13 cellular contexts compared by ENCODE assay signal in the genomic region with DNA sequence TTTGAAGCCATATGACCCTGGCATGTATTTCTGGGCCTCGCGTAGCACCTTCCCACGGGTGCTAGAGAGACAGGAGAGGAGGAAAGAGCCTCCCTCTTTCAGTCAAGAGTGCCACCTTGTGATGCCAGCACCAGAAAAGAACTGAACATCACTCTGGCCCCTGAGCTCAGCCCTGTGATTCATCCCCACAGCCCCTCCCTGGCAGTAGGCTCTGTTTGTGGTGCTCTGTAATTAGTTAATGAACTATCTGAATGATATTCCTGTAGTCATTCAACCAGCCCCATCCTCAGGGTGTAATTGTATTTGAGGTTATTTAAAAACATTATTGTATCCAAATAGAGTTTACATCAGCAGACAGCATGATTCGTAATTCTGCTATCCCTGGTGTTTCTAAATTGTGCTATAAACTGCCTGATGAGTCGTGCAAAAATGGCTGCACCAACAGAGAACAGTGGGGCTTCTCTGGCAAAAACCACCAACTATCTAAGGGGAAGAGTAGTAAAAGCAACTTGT. TPM values are rescaled to one million over a fixed set of nuclear protein-coding genes. Genes with fewer than 3 reads are reported as not detected.
A peak's percentile ranks its signal among the peaks of the same experiment; 100 is the strongest.
DNase-seq lines count a peak whose midpoint lies in the region; ATAC-seq and TF ChIP-seq lines count a peak whose summit lies in the region.
"Had no signal": no experiment of that assay in that cellular context is flagged by ENCODE, and none has a peak within 500 bp of the region (broad histone marks: within the 10 kb centered on the region; RNA-seq: fewer than 3 reads in every experiment).

No MANE protein-coding gene starts in this region.

- peaks cover 0 to 9% (median 3%) of the 10 kb centered on the region in 4 donors for H3K4me1 ChIP-seq in tibial artery

- ATAC-seq in GM18517 (IDR thresholded peaks at IDR 0.05; ENCODE audit: unreplicated experiment): no peak
- ATAC-seq: left colon, T-helper 17 cell had no signal

- TF ChIP-seq CTCF in fibroblast of the aortic adventitia (IDR thresholded peaks at IDR 0.05; ENCODE audit: insufficient read depth, low read length) (no peak), tibial artery (IDR thresholded peaks at IDR 0.05) (no peak)

- H3K4me3 ChIP-seq in SK-N-MC: peak overlapping the region; percentile 59
- H3K4me3 ChIP-seq in fibroblast of the aortic adventitia (ENCODE audit: low read depth, low read length): no peak overlapping the region
- H3K4me3 ChIP-seq in tibial artery: no peak overlapping the region
- H3K4me3 ChIP-seq: vagina had no signal

- H3K27ac ChIP-seq in SK-N-MC (peak overlapping the region; percentile 70; the same call in 1 of the 2 replicates), tibial artery (no peak overlapping the region)
- H3K27ac ChIP-seq: vagina had no signal

- peak; percentile 18 for DNase-seq in stimulated activated CD4-positive, alpha-beta T cell treated with anti-CD3 and anti-CD28 coated beads, Interleukin-1b, Interleukin-23, amount 100 ng/mL, for 48 hours
- DNase-seq in stimulated activated CD4-positive, alpha-beta T cell treated with anti-CD3 and anti-CD28 coated beads, Interleukin-2, amount 100 ng/mL, for 48 hours: no peak
- no peak for DNase-seq in SK-N-MC (ENCODE audit: low read depth, low spot score)
- DNase-seq in fibroblast of the aortic adventitia (ENCODE audit: low read depth): peak; percentile 62
- no peak for DNase-seq in NCI-H2107 (lab: John Stamatoyannopoulos, UW)
- DNase-seq in tibial artery: no peak
- no peak for DNase-seq in effector CD4-positive, alpha-beta T cell
- DNase-seq: activated CD4-positive, alpha-beta T cell treated with anti-CD3 and anti-CD28 coated beads, Interleukin-2, amount 50 U/mL, for 48 hours; left colon; NCI-H1930; T-helper 17 cell had no signal

- H3K9me3 ChIP-seq in SK-N-MC (ENCODE audit: low read depth, low read length) (no peaks in the 10 kb centered on the region), tibial artery (no peaks in the 10 kb centered on the region)
- H3K9me3 ChIP-seq: vagina had no signal

- no peaks in the 10 kb centered on the region for H3K36me3 ChIP-seq in SK-N-MC (ENCODE audit: insufficient read depth, low read length)
- no peaks in the 10 kb centered on the region for H3K36me3 ChIP-seq in tibial artery
- H3K36me3 ChIP-seq: vagina had no signal

- intact Hi-C loops in tibial artery (cut with DNase I; ENCODE audit: low total_unique reads): no loop called here

- no peaks in the 10 kb centered on the region for H3K27me3 ChIP-seq in tibial artery
- H3K27me3 ChIP-seq: vagina had no signal

- no peak overlapping the region for H3K9ac ChIP-seq in SK-N-MC (ENCODE audit: insufficient read length)

RNA-seq across cellular contexts. Expression of gene TIAL1, which starts 23.5 kb away (rescaled TPM):
- 48.7 and 60.1 TPM in 2 replicates for total RNA-seq in fibroblast of the aortic adventitia (ENCODE audit: low replicate concordance)

RNA-seq across cellular contexts. Expression of gene BAG3, which starts 30.9 kb away (rescaled TPM):
- total RNA-seq in fibroblast of the aortic adventitia (ENCODE audit: low replicate concordance): 7.8 and 19.2 TPM in 2 replicates

Comparison
In these comparisons a context has a peak if more than half of its experiments do, and no peak if none do; other contexts are left out.
1. DNase-seq: peak in stimulated activated CD4-positive, alpha-beta T cell treated with anti-CD3 and anti-CD28 coated beads, Interleukin-1b, Interleukin-23, amount 100 ng/mL, for 48 hours (single experiment) and fibroblast of the aortic adventitia (single experiment); none in stimulated activated CD4-positive, alpha-beta T cell treated with anti-CD3 and anti-CD28 coated beads, Interleukin-2, amount 100 ng/mL, for 48 hours (0 of 2), SK-N-MC (single experiment), NCI-H2107 (single experiment), tibial artery (0 of 2) and effector CD4-positive, alpha-beta T cell (single experiment).